In the genomic region with DNA sequence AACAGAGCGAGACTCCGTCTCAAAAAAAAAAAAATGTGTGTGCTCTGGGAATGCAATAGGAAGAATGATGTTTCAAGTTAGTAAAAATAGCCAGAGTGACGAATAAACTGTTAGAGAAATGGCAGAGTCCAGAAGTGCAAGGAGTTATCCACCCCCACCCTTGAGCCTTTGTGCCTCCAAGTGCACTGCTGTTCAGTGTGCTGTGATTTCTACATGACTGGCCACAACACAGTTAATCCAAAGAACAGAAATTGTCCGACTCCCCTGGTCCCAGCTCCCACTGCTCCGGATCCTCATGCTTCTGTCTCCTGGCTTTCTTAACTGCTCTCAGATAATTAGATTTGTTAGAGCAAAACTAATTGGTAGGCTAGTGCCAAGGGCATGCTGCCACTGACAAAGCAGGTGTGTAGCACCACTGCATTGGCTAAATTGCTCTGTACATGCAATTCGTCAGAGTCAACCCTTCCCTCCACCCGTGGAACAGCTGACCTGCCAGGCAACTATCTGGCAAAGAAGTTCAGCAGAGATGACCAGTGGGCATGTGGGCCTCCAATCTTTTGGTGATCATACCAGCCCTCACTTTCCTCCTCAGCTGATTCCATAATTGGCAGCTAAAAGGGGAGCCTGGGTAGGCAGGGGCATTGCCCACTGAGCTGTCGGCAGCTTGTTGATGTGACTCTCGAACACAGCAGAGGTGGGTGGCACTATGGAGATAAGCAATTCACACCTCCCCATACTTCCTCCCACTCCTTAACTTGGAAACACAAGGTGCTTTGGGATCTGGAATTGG, we compare ENCODE assay signal across 21 cellular contexts. TPM values are rescaled to one million over a fixed set of nuclear protein-coding genes. Genes with fewer than 3 reads are reported as not detected.
DNase-seq lines count a peak whose midpoint lies in the region; ATAC-seq, FAIRE-seq and TF ChIP-seq lines count a peak whose summit lies in the region.
"Had no signal": no experiment of that assay in that cellular context is flagged by ENCODE, and none has a peak within 500 bp of the region (broad histone marks: within the 10 kb centered on the region; RNA-seq: fewer than 3 reads in every experiment).

No MANE protein-coding gene starts in this region.

- no peaks in the 10 kb centered on the region for H3K27me3 Mint-ChIP-seq in astrocyte (ENCODE audit: low read depth, unreplicated experiment)
- H3K27me3 Mint-ChIP-seq: activated naive CD8-positive, alpha-beta T cell; stimulated activated memory B cell treated with anti-CD40 and anti-IgM and Interleukin-4, amounts not matched to agents 10 μg/mL and 1 μg/mL and 100 μg/mL, for 72 hours had no signal

- no peak for TF ChIP-seq POLR2A in thyroid gland (IDR thresholded peaks at IDR 0.05)

- no peak overlapping the region for H3K4me3 ChIP-seq in astrocyte (ENCODE audit: insufficient read depth, low read depth, low read length)
- peak overlapping the region in 1 of 2 donors; percentile 2 for H3K4me3 ChIP-seq in mucosa of rectum (ENCODE audit: low read length in 2 of 2)
- H3K4me3 ChIP-seq in thyroid gland (replicated peaks in 1 of 3), result no peak overlapping the region
- H3K4me3 ChIP-seq: body of pancreas had no signal

- H3K79me2 ChIP-seq in astrocyte (ENCODE audit: insufficient read depth, low read length), result no peaks in the 10 kb centered on the region

- no peak for TF ChIP-seq CTCF in astrocyte (IDR thresholded peaks at IDR 0.05; ENCODE audit: insufficient read depth, low read depth, low read length)
- no peak for TF ChIP-seq CTCF in thyroid gland (IDR thresholded peaks at IDR 0.05)

- no peak overlapping the region for H3K27ac ChIP-seq in astrocyte (ENCODE audit: low read depth, low read length)
- peak overlapping the region; percentile 17 to 54 for H3K27ac ChIP-seq in mucosa of rectum (ENCODE audit: low read depth in 2 of 2, low read length in 2 of 2)
- H3K27ac ChIP-seq in thyroid gland, result no peak overlapping the region
- H3K27ac ChIP-seq: 22Rv1, body of pancreas had no signal

- no peak for FAIRE-seq in astrocyte (lab: Jason Lieb, UNC)
- FAIRE-seq: colon, frontal cortex had no signal

- ATAC-seq in GM21723 (IDR thresholded peaks at IDR 0.05; ENCODE audit: unreplicated experiment), result no peak
- ATAC-seq: body of pancreas; sciatic nerve; stimulated activated memory B cell treated with anti-CD40 and anti-IgM and Interleukin-4, amounts not matched to agents 10 μg/mL and 1 μg/mL and 100 μg/mL, for 72 hours had no signal

- no peaks in the 10 kb centered on the region for H3K9me3 ChIP-seq in astrocyte (ENCODE audit: insufficient read depth, low read depth, low read length)
- H3K9me3 ChIP-seq in mucosa of rectum (ENCODE audit: control insufficient read depth in 2 of 2, low read length in 2 of 2), result no peaks in the 10 kb centered on the region
- no peaks in the 10 kb centered on the region for H3K9me3 ChIP-seq in thyroid gland
- H3K9me3 ChIP-seq: body of pancreas had no signal

- peak in 2 of 3 experiments; percentile 26 to 59 for DNase-seq in NCI-H1417 (lab: John Stamatoyannopoulos, UW)
- DNase-seq in NCI-H1417 treated with DMSO at 0.1 percent for 48 hours (lab: John Stamatoyannopoulos, UW), result no peak
- DNase-seq in astrocyte (ENCODE audit: low read depth), result no peak
- DNase-seq in thyroid gland, result peak; percentile 17 to 38
- DNase-seq in HT-29 (ENCODE audit: low spot score), result no peak
- DNase-seq in foreskin melanocyte, result no peak
- DNase-seq: body of pancreas, Calu3, KG1, kidney glomerular epithelial cell, NCI-H1092, NCI-H2171 had no signal

- intact Hi-C loops in thyroid gland (cut with DNase I), result no loop called here

- no peak overlapping the region for H3K4me3 Mint-ChIP-seq in astrocyte (ENCODE audit: unreplicated experiment)
- H3K4me3 Mint-ChIP-seq: activated naive CD8-positive, alpha-beta T cell; stimulated activated memory B cell treated with anti-CD40 and anti-IgM and Interleukin-4, amounts not matched to agents 10 μg/mL and 1 μg/mL and 100 μg/mL, for 72 hours; T-helper 2 cell treated with Interferon-gamma antibody and Interleukin-4, amounts not matched to agents 5 μg/mL and 100 μg/mL, for 36 hours had no signal

- H3K4me1 ChIP-seq in astrocyte (ENCODE audit: insufficient read depth, low read length), result peaks cover 4% of the 10 kb centered on the region
- peaks cover 2 to 12% of the 10 kb centered on the region in 2 donors for H3K4me1 ChIP-seq in mucosa of rectum (ENCODE audit: control insufficient read depth in 2 of 2, insufficient read depth in 2 of 2, low read length in 2 of 2)
- no peaks in the 10 kb centered on the region for H3K4me1 ChIP-seq in thyroid gland
- H3K4me1 ChIP-seq: body of pancreas had no signal

- H3K4me2 ChIP-seq in astrocyte (ENCODE audit: low read length), result no peak overlapping the region

- peak overlapping the region; percentile 46 for H2AFZ ChIP-seq in astrocyte (ENCODE audit: low read depth, low read length)

- peaks cover 5% of the 10 kb centered on the region for H3K4me1 Mint-ChIP-seq in astrocyte (ENCODE audit: low read depth, unreplicated experiment)

- H3K27me3 ChIP-seq in astrocyte (ENCODE audit: insufficient read depth, low read length), result no peaks in the 10 kb centered on the region
- no peaks in the 10 kb centered on the region for H3K27me3 ChIP-seq in mucosa of rectum (ENCODE audit: control insufficient read depth in 2 of 2, insufficient read depth in 2 of 2, low read length in 2 of 2)
- no peaks in the 10 kb centered on the region for H3K27me3 ChIP-seq in thyroid gland
- H3K27me3 ChIP-seq: body of pancreas had no signal

- no peaks in the 10 kb centered on the region for H3K36me3 Mint-ChIP-seq in astrocyte (ENCODE audit: low read depth, unreplicated experiment)
- H3K36me3 Mint-ChIP-seq: activated naive CD8-positive, alpha-beta T cell; stimulated activated memory B cell treated with anti-CD40 and anti-IgM and Interleukin-4, amounts not matched to agents 10 μg/mL and 1 μg/mL and 100 μg/mL, for 72 hours had no signal

- 42 to 47% methylated on average over 7 to 9 of the region's 9 CpGs for WGBS in thyroid gland, 2 donors

- H3K36me3 ChIP-seq in astrocyte (ENCODE audit: insufficient read depth, low read length) (no peaks in the 10 kb centered on the region), mucosa of rectum (ENCODE audit: control insufficient read depth in 2 of 2, insufficient read depth in 2 of 2, low read length in 2 of 2) (no peaks in the 10 kb centered on the region), thyroid gland (no peaks in the 10 kb centered on the region)

- no peaks in the 10 kb centered on the region for H4K20me1 ChIP-seq in astrocyte (ENCODE audit: insufficient read depth, low read length)

- H3K9me3 Mint-ChIP-seq in astrocyte (ENCODE audit: unreplicated experiment), result no peaks in the 10 kb centered on the region
- H3K9me3 Mint-ChIP-seq: stimulated activated memory B cell treated with anti-CD40 and anti-IgM and Interleukin-4, amounts not matched to agents 10 μg/mL and 1 μg/mL and 100 μg/mL, for 72 hours; T-helper 2 cell treated with Interferon-gamma antibody and Interleukin-4, amounts not matched to agents 5 μg/mL and 100 μg/mL, for 36 hours had no signal

- no peak overlapping the region for H3K27ac Mint-ChIP-seq in astrocyte (ENCODE audit: unreplicated experiment)
- H3K27ac Mint-ChIP-seq: activated naive CD8-positive, alpha-beta T cell; stimulated activated memory B cell treated with anti-CD40 and anti-IgM and Interleukin-4, amounts not matched to agents 10 μg/mL and 1 μg/mL and 100 μg/mL, for 72 hours had no signal

- H3K9ac ChIP-seq in astrocyte (ENCODE audit: low read length) (no peak overlapping the region), mucosa of rectum (ENCODE audit: low read depth in 1 of 2, low read length in 2 of 2) (peak overlapping the region in 1 of 2 donors; percentile 41)

RNA-seq across cellular contexts. Expression of gene ACAP2, which starts 18.9 kb away (rescaled TPM):
- total RNA-seq in astrocyte (46.0 and 49.7 TPM in 2 replicates), thyroid gland (100 to 1,000 TPM in 1 of 4 donors, 10 to 100 TPM in 3; 61.7 to 685 (median 71.3) TPM)
- total RNA-seq in HT-29 (2014; rRNA removed; shearing (Covaris generic)), result 16.0 and 16.4 TPM in 2 replicates

Comparison
In these comparisons a context has a peak if more than half of its experiments do, and no peak if none do; other contexts are left out.
1. DNase-seq: peak in NCI-H1417 (2 of 3) and thyroid gland (2 of 2); none in NCI-H1417 treated with DMSO at 0.1 percent for 48 hours (single experiment), astrocyte (single experiment), HT-29 (single experiment) and foreskin melanocyte (single experiment).
2. H3K27ac ChIP-seq: peak in mucosa of rectum (2 of 2); none in astrocyte (single experiment) and thyroid gland (0 of 3).